ENCODE assay signal across 16 cellular contexts in genomic region chr2:15460112-15460620, GRCh38.
DNase-seq lines count a peak whose midpoint lies in the region; ATAC-seq, FAIRE-seq and TF ChIP-seq lines count a peak whose summit lies in the region.
"Had no signal": no experiment of that assay in that cellular context is flagged by ENCODE, and none has a peak within 500 bp of the region (broad histone marks: within the 10 kb centered on the region; RNA-seq: fewer than 3 reads in every experiment).

No MANE protein-coding gene starts in this region.

- H3K4me2 ChIP-seq in HepG2 (ENCODE audit: low read depth, low read length): no peak overlapping the region

- H2AFZ ChIP-seq in HepG2 (ENCODE audit: low read length): no peak overlapping the region

- H3K27ac Mint-ChIP-seq in natural killer cell treated with Interleukin-12 subunit alpha and Interleukin-12 subunit beta and Interleukin-15 and Interleukin-18, amount 100 ng/mL, for 72 hours: no peak overlapping the region
- H3K27ac Mint-ChIP-seq: H9 had no signal

- peak; percentile 89 for DNase-seq in SK-N-DZ (ENCODE audit: low spot score)
- no peak for DNase-seq in HepG2 (ENCODE audit: low spot score)
- no peak for DNase-seq in NCI-H128 (lab: John Stamatoyannopoulos, UW; ENCODE audit: unreplicated experiment)
- DNase-seq in natural killer cell treated with Interleukin-12 subunit alpha and Interleukin-12 subunit beta and Interleukin-15 and Interleukin-18, amount 100 ng/mL, for 72 hours (ENCODE audit: low spot score): no peak
- DNase-seq: BE2C; CD4-positive, alpha-beta memory T cell; DMS79 treated with DMSO at 0.1 percent for 48 hours; EL; GDM1; GOT3; H9 had no signal

- no peaks in the 10 kb centered on the region for H3K9me3 Mint-ChIP-seq in natural killer cell treated with Interleukin-12 subunit alpha and Interleukin-12 subunit beta and Interleukin-15 and Interleukin-18, amount 100 ng/mL, for 72 hours
- H3K9me3 Mint-ChIP-seq: CD4-positive, alpha-beta memory T cell; H9 had no signal

- POLR2A ChIA-PET in HepG2 (lab: Yijun Ruan, JAX): no interaction called here

- no peak for TF ChIP-seq RAD21 in HepG2 (CRISPR knock-in tag; IDR thresholded peaks at IDR 0.05)

- no peak overlapping the region for H3K9ac ChIP-seq in HepG2 (ENCODE audit: insufficient read depth, low read depth, low read length)

- ATAC-seq in GM19452 (IDR thresholded peaks at IDR 0.05; ENCODE audit: unreplicated experiment) (peak; percentile 64), HepG2 (no peak), GM18858 (IDR thresholded peaks at IDR 0.05; ENCODE audit: unreplicated experiment) (no peak), HG03095 (IDR thresholded peaks at IDR 0.05; ENCODE audit: unreplicated experiment) (no peak)
- no peak for ATAC-seq in natural killer cell treated with Interleukin-12 subunit alpha and Interleukin-12 subunit beta and Interleukin-15 and Interleukin-18, amount 100 ng/mL, for 72 hours

- no peak for TF ChIP-seq POLR2A in HepG2 (IDR thresholded peaks at IDR 0.05; ENCODE audit: insufficient read depth in 1 of 2, low read depth in 2 of 2, low read length in 2 of 2)

- H3K4me3 ChIP-seq in HepG2 (replicated peaks in 1 of 3; ENCODE audit: insufficient read depth in 1 of 3, low read depth in 2 of 3, low read length in 3 of 3): no peak overlapping the region

- no peak overlapping the region for H3K4me3 Mint-ChIP-seq in natural killer cell treated with Interleukin-12 subunit alpha and Interleukin-12 subunit beta and Interleukin-15 and Interleukin-18, amount 100 ng/mL, for 72 hours
- H3K4me3 Mint-ChIP-seq: CD4-positive, alpha-beta memory T cell; H9 had no signal

- H3K79me2 ChIP-seq in HepG2 (ENCODE audit: insufficient read depth, low read length): no peaks in the 10 kb centered on the region

- intact Hi-C loops in HepG2 (cut with micrococcal nuclease; ENCODE audit: unreplicated experiment): no loop called here

- no peaks in the 10 kb centered on the region for H4K20me1 ChIP-seq in HepG2 (ENCODE audit: insufficient read depth, low read length)

- no peaks in the 10 kb centered on the region for H3K9me3 ChIP-seq in HepG2 (ENCODE audit: low read length)
- H3K9me3 ChIP-seq: BE2C had no signal

- no peak overlapping the region for H3K27ac ChIP-seq in HepG2 (ENCODE audit: extremely low read length, insufficient read depth, low read length)
- H3K27ac ChIP-seq: C4-2B had no signal

- peaks cover 9 to 27% of the 10 kb centered on the region in 2 experiments for H3K36me3 ChIP-seq in HepG2 (replicated peaks in 1 of 2; ENCODE audit: control insufficient read depth in 1 of 2, insufficient read depth in 2 of 2, low read length in 2 of 2)

- no peak for TF ChIP-seq CTCF in HepG2 (CRISPR knock-in tag; IDR thresholded peaks at IDR 0.05)

- peaks cover 21% of the 10 kb centered on the region for H3K36me3 Mint-ChIP-seq in natural killer cell treated with Interleukin-12 subunit alpha and Interleukin-12 subunit beta and Interleukin-15 and Interleukin-18, amount 100 ng/mL, for 72 hours

- no peaks in the 10 kb centered on the region for H3K4me1 Mint-ChIP-seq in natural killer cell treated with Interleukin-12 subunit alpha and Interleukin-12 subunit beta and Interleukin-15 and Interleukin-18, amount 100 ng/mL, for 72 hours (ENCODE audit: low read depth in 2 of 2)

- no peak for FAIRE-seq in HepG2 (lab: Jason Lieb, UNC)
- FAIRE-seq: A204.1 had no signal

- WGBS in HepG2 (ENCODE audit: low lambda C conversion rate): 93% methylated on average over 1 of the region's 1 CpG

- TF ChIP-seq EP300 in HepG2 (IDR thresholded peaks at IDR 0.05; ENCODE audit: low read depth in 2 of 2, low read length in 2 of 2) (no peak), HepG2 (CRISPR knock-in tag; IDR thresholded peaks at IDR 0.05; ENCODE audit: borderline replicate concordance) (no peak)

- BruUV-seq in HepG2 (replicated peaks; lab: Mats Ljungman, UMichigan): no TSS peak

- H3K27me3 Mint-ChIP-seq in natural killer cell treated with Interleukin-12 subunit alpha and Interleukin-12 subunit beta and Interleukin-15 and Interleukin-18, amount 100 ng/mL, for 72 hours: no peaks in the 10 kb centered on the region
- H3K27me3 Mint-ChIP-seq: CD4-positive, alpha-beta memory T cell had no signal

- H3K4me1 ChIP-seq in HepG2 (ENCODE audit: insufficient read depth, low read length): no peaks in the 10 kb centered on the region

- no peaks in the 10 kb centered on the region for H3K27me3 ChIP-seq in HepG2 (ENCODE audit: control insufficient read depth in 1 of 2, insufficient read depth in 2 of 2, low read length in 2 of 2)
- H3K27me3 ChIP-seq: BE2C had no signal

- CTCF ChIA-PET in HepG2 (lab: Yijun Ruan, JAX; ENCODE audit: low intra/inter-chr PET ratio, low total read pairs): no interaction called here

- in situ Hi-C loops in HepG2 (cut with HindIII; ENCODE audit: extremely low pct_ligation_motif_present, low pct_unique_long_range_greater_than_20kb): no loop called here

TF ChIP-seq in HepG2, 621 proteins besides CTCF, POLR2A, EP300 and RAD21:
- TF ChIP-seq TGIF2 (CRISPR knock-in tag; IDR thresholded peaks at IDR 0.05): no peak
- no peak for TF ChIP-seq ZNF503 (CRISPR knock-in tag; IDR thresholded peaks at IDR 0.05)
- TF ChIP-seq PHB2 (IDR thresholded peaks at IDR 0.05; ENCODE audit: partially characterized antibody): no peak
- peak; percentile 50; the same call in 1 of the 2 replicates for TF ChIP-seq ZNF629 (CRISPR knock-in tag; conservative IDR thresholded peaks at IDR 0.05)
- no peak for TF ChIP-seq ZNF772 (CRISPR knock-in tag; IDR thresholded peaks at IDR 0.05)
- TF ChIP-seq ZNF496 (CRISPR knock-in tag; IDR thresholded peaks at IDR 0.05; ENCODE audit: insufficient replicate concordance): no peak
- TF ChIP-seq ARHGAP35 (CRISPR knock-in tag; IDR thresholded peaks at IDR 0.05; ENCODE audit: borderline replicate concordance): no peak
